In the genomic region with DNA sequence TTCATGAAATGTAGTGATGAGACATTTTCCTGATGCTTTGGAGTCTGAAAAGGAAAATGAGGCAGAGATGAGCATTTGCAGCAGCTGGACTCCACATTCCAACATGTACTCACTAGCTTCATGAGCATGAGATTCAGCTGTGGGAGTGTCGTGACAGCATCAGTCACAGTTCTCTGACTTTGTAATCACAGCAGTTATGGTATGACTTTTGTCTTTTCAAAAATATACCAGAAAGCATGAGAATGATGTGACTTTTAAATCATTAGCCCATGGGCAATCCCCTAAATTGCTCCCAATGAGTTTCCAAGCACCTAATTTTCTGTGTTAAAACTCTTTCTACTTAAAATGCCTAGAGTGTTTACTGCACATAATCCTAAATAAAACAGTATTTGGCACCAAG, we compare ENCODE assay signal across 1 cellular context.
TF ChIP-seq lines count a peak whose summit lies in the region.

No MANE protein-coding gene starts in this region.

TF ChIP-seq in GM12878, 131 proteins besides CTCF, POLR2A, EP300 and RAD21 (continued from another document and continues in another):
- TF ChIP-seq CUX1 (IDR thresholded peaks at IDR 0.05; ENCODE audit: insufficient replicate concordance, low read depth, low read length): no peak
- no peak for TF ChIP-seq EZH2 (IDR thresholded peaks at IDR 0.05; ENCODE audit: borderline replicate concordance, control insufficient read depth, low read depth, low read length)
- TF ChIP-seq RELA (IDR thresholded peaks at IDR 0.05; ENCODE audit: borderline replicate concordance, partially characterized antibody): peak; percentile 89
- TF ChIP-seq, protein P1, sequence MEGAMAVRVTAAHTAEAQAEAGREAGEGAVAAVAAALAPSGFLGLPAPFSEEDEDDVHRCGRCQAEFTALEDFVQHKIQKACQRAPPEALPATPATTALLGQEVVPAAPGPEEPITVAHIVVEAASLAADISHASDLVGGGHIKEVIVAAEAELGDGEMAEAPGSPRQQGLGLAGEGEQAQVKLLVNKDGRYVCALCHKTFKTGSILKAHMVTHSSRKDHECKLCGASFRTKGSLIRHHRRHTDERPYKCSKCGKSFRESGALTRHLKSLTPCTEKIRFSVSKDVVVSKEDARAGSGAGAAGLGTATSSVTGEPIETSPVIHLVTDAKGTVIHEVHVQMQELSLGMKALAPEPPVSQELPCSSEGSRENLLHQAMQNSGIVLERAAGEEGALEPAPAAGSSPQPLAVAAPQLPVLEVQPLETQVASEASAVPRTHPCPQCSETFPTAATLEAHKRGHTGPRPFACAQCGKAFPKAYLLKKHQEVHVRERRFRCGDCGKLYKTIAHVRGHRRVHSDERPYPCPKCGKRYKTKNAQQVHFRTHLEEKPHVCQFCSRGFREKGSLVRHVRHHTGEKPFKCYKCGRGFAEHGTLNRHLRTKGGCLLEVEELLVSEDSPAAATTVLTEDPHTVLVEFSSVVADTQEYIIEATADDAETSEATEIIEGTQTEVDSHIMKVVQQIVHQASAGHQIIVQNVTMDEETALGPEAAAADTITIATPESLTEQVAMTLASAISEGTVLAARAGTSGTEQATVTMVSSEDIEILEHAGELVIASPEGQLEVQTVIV (IDR thresholded peaks at IDR 0.05; ENCODE audit: borderline replicate concordance, partially characterized antibody): no peak
- no peak for TF ChIP-seq NR2C1 (IDR thresholded peaks at IDR 0.05)
- TF ChIP-seq, protein P2, sequence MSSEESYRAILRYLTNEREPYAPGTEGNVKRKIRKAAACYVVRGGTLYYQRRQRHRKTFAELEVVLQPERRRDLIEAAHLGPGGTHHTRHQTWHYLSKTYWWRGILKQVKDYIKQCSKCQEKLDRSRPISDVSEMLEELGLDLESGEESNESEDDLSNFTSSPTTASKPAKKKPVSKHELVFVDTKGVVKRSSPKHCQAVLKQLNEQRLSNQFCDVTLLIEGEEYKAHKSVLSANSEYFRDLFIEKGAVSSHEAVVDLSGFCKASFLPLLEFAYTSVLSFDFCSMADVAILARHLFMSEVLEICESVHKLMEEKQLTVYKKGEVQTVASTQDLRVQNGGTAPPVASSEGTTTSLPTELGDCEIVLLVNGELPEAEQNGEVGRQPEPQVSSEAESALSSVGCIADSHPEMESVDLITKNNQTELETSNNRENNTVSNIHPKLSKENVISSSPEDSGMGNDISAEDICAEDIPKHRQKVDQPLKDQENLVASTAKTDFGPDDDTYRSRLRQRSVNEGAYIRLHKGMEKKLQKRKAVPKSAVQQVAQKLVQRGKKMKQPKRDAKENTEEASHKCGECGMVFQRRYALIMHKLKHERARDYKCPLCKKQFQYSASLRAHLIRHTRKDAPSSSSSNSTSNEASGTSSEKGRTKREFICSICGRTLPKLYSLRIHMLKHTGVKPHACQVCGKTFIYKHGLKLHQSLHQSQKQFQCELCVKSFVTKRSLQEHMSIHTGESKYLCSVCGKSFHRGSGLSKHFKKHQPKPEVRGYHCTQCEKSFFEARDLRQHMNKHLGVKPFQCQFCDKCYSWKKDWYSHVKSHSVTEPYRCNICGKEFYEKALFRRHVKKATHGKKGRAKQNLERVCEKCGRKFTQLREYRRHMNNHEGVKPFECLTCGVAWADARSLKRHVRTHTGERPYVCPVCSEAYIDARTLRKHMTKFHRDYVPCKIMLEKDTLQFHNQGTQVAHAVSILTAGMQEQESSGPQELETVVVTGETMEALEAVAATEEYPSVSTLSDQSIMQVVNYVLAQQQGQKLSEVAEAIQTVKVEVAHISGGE (CRISPR knock-in tag; IDR thresholded peaks at IDR 0.05): no peak
- no peak for TF ChIP-seq REST (IDR thresholded peaks at IDR 0.05; ENCODE audit: low read depth, low read length)
- TF ChIP-seq SIX5 (IDR thresholded peaks at IDR 0.05; ENCODE audit: low read depth, low read length, severe bottlenecking): no peak
- TF ChIP-seq PML (IDR thresholded peaks at IDR 0.05; ENCODE audit: low read length): no peak
- TF ChIP-seq BHLHE40 (IDR thresholded peaks at IDR 0.05; ENCODE audit: borderline replicate concordance in 1 of 2, low read depth in 2 of 2, low read length in 1 of 2): peak in 1 of 2 experiments; percentile 55; a peak in 1 of 4 replicates
- TF ChIP-seq NBN (IDR thresholded peaks at IDR 0.05): peak; percentile 31; the same call in 1 of the 2 replicates
- no peak for TF ChIP-seq SRF (IDR thresholded peaks at IDR 0.05; ENCODE audit: low read depth in 2 of 2, low read length in 2 of 2)
- TF ChIP-seq, protein P3, sequence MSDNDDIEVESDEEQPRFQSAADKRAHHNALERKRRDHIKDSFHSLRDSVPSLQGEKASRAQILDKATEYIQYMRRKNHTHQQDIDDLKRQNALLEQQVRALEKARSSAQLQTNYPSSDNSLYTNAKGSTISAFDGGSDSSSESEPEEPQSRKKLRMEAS (IDR thresholded peaks at IDR 0.05; ENCODE audit: low read depth, low read length): no peak
- TF ChIP-seq NR2C2 (IDR thresholded peaks at IDR 0.05; ENCODE audit: borderline replicate concordance, control insufficient read depth, insufficient read length, low read depth): no peak
- TF ChIP-seq BMI1 (IDR thresholded peaks at IDR 0.05; ENCODE audit: borderline replicate concordance): peak; percentile 58; the same call in 1 of the 2 replicates
- TF ChIP-seq CHD4 (IDR thresholded peaks at IDR 0.05): no peak
- TF ChIP-seq NFYA (IDR thresholded peaks at IDR 0.05; ENCODE audit: borderline replicate concordance, low read depth, low read length): no peak
- TF ChIP-seq STAT3 (IDR thresholded peaks at IDR 0.05; ENCODE audit: low read depth, low read length): 0 out of 2 replicates have a peak, but pooled peaks have one; percentile 55
- TF ChIP-seq ETV6 (conservative IDR thresholded peaks at IDR 0.05 in 1 of 2, IDR thresholded peaks at IDR 0.05 in 1 of 2; ENCODE audit: borderline replicate concordance in 1 of 2, low read depth in 1 of 2): no peak
- peak; percentile 61 to 67; a peak in 3 of 4 replicates for TF ChIP-seq IKZF2 (IDR thresholded peaks at IDR 0.05)
- peak; percentile 85; the same call in 1 of the 2 replicates for TF ChIP-seq IRF4 (IDR thresholded peaks at IDR 0.05; ENCODE audit: low read depth, low read length)
- no peak for TF ChIP-seq POU2F2 (IDR thresholded peaks at IDR 0.05; ENCODE audit: borderline replicate concordance, low read depth, low read length)
- no peak for TF ChIP-seq NFXL1 (IDR thresholded peaks at IDR 0.05; ENCODE audit: borderline replicate concordance)
- no peak for TF ChIP-seq WRNIP1 (IDR thresholded peaks at IDR 0.05; ENCODE audit: borderline replicate concordance, low read depth, low read length)
- TF ChIP-seq USF1 (IDR thresholded peaks at IDR 0.05; ENCODE audit: borderline replicate concordance, extremely low read length, insufficient read depth, low read depth, low read length): no peak
- TF ChIP-seq HDGF (IDR thresholded peaks at IDR 0.05): no peak
- no peak for TF ChIP-seq CHD1 (IDR thresholded peaks at IDR 0.05; ENCODE audit: low read depth, low read length)
- TF ChIP-seq JUND (IDR thresholded peaks at IDR 0.05; ENCODE audit: low read depth, low read length): no peak; the same call in 1 of the 2 replicates
- no peak for TF ChIP-seq MYB (IDR thresholded peaks at IDR 0.05; ENCODE audit: borderline replicate concordance, low read depth, low read length)
- TF ChIP-seq DPF2 (IDR thresholded peaks at IDR 0.05): peak; percentile 80
- no peak for TF ChIP-seq YY1 (IDR thresholded peaks at IDR 0.05; ENCODE audit: low read depth, low read length)
- TF ChIP-seq ZNF592 (IDR thresholded peaks at IDR 0.05): no peak
- TF ChIP-seq ZNF24 (IDR thresholded peaks at IDR 0.05): no peak
- TF ChIP-seq KAT2A (conservative IDR thresholded peaks at IDR 0.05; ENCODE audit: control insufficient read depth, low read depth, low read length): no peak
- TF ChIP-seq HDAC2 (IDR thresholded peaks at IDR 0.05): no peak
